ENCODE assay signal across 24 cellular contexts in the genomic region with DNA sequence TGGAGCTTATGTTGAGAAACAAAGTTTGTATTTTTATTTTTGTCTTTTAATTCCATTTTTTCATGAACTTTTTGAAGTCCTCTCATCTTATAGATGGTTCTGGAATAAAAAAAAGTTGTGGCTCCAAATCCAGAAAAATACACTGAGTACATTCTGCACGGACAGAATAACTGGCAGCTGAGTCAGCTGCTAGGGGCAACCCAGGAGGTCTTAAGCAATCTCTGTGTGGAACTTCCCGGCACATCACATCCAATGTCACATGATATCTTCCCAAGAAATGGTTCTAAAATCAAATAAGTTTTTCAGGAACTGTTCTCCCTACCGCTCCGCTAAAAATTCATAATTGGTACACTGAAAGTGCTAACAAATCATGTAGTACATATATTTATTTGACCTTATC. TPM values are rescaled to one million over a fixed set of nuclear protein-coding genes. Genes with fewer than 3 reads are reported as not detected.
DNase-seq lines count a peak whose midpoint lies in the region; ATAC-seq and TF ChIP-seq lines count a peak whose summit lies in the region.
"Had no signal": no experiment of that assay in that cellular context is flagged by ENCODE, and none has a peak within 500 bp of the region (broad histone marks: within the 10 kb centered on the region; RNA-seq: fewer than 3 reads in every experiment).

No MANE protein-coding gene starts in this region.

- no peaks in the 10 kb centered on the region for H3K4me1 Mint-ChIP-seq in mesothelial cell of epicardium
- H3K4me1 Mint-ChIP-seq: memory B cell had no signal

- H3K36me3 Mint-ChIP-seq in mesothelial cell of epicardium = peaks cover 4% of the 10 kb centered on the region

- no peaks in the 10 kb centered on the region for H3K9me3 ChIP-seq in RWPE2 (ENCODE audit: severe bottlenecking)
- H3K9me3 ChIP-seq: BE2C had no signal

- peaks cover 10% of the 10 kb centered on the region for H3K9me3 Mint-ChIP-seq in mesothelial cell of epicardium

- no peak overlapping the region for H3K27ac ChIP-seq in RWPE2 (ENCODE audit: poor library complexity, severe bottlenecking)

- no peaks in the 10 kb centered on the region for H3K27me3 Mint-ChIP-seq in mesothelial cell of epicardium (ENCODE audit: low read depth)

- no peak overlapping the region for H3K4me3 Mint-ChIP-seq in mesothelial cell of epicardium
- H3K4me3 Mint-ChIP-seq: memory B cell had no signal

- no peaks in the 10 kb centered on the region for H3K27me3 ChIP-seq in RWPE2 (ENCODE audit: insufficient read depth, poor library complexity, severe bottlenecking)
- H3K27me3 ChIP-seq: BE2C had no signal

- H3K4me1 ChIP-seq in RWPE2 (ENCODE audit: insufficient read depth, poor library complexity, severe bottlenecking) = peaks cover 3% of the 10 kb centered on the region
- H3K4me1 ChIP-seq: BE2C had no signal

- no peak overlapping the region for H3K27ac Mint-ChIP-seq in mesothelial cell of epicardium
- H3K27ac Mint-ChIP-seq: memory B cell had no signal

- DNase-seq in AG20443 (ENCODE audit: low spot score) (peak; percentile 41), RWPE2 (ENCODE audit: low spot score) (no peak), fibroblast of mammary gland (ENCODE audit: low read depth) (peak; percentile 82), renal cortical epithelial cell (ENCODE audit: low read depth) (peak; percentile 85), DMS79 treated with DMSO at 0.1 percent for 48 hours (lab: John Stamatoyannopoulos, UW) (no peak), NCI-H2171 (lab: John Stamatoyannopoulos, UW) (no peak), mesothelial cell of epicardium (ENCODE audit: low spot score in 2 of 2, unreplicated experiment in 2 of 2) (no peak)
- DNase-seq in stimulated activated CD4-positive, alpha-beta T cell treated with anti-CD3 and anti-CD28 coated beads, Interleukin-12 subunit alpha, Interleukin-12 subunit beta, amount 100 ng/mL, for 4 hours = no peak
- DNase-seq: activated CD4-positive, CD25-positive, alpha-beta regulatory T cell treated with anti-CD3 and anti-CD28 coated beads, Interleukin-2, amount 50 U/mL, for 72 hours; activated gamma-delta T cell; BE2C; Calu3; cortex of kidney; GDM1; islet precursor cell; NCI-H1105; NCI-H2107; NCI-H748 treated with DMSO at 0.1 percent for 48 hours; PC-3; retina; stimulated activated CD4-positive, alpha-beta T cell treated with anti-CD3 and anti-CD28 coated beads, Interleukin-2, amount 100 ng/mL, for 24 hours; T-helper 9 cell had no signal

- no peaks in the 10 kb centered on the region for H3K36me3 ChIP-seq in RWPE2 (ENCODE audit: low read depth)
- H3K36me3 ChIP-seq: BE2C had no signal

- 0 out of 3 replicates have a peak, but pooled peaks have one; percentile 48 for ATAC-seq in RWPE2 (ENCODE audit: low read depth)
- ATAC-seq: GM12878, PC-3 had no signal

- no peak overlapping the region for H3K4me3 ChIP-seq in RWPE2 (ENCODE audit: severe bottlenecking)
- no peak overlapping the region for H3K4me3 ChIP-seq in fibroblast of mammary gland (ENCODE audit: control insufficient read depth, low read depth, low read length)
- H3K4me3 ChIP-seq: GM12878 had no signal

- no peak for TF ChIP-seq CTCF in RWPE2 (IDR thresholded peaks at IDR 0.05; ENCODE audit: poor library complexity, severe bottlenecking)
- no peak for TF ChIP-seq CTCF in fibroblast of mammary gland (conservative IDR thresholded peaks at IDR 0.05; ENCODE audit: control insufficient read depth, insufficient read depth, low read depth, low read length)
- no peak for TF ChIP-seq CTCF in mesothelial cell of epicardium (IDR thresholded peaks at IDR 0.05; ENCODE audit: unreplicated experiment)

RNA-seq across cellular contexts. Expression of gene SLC13A3, which starts 29.8 kb away (rescaled TPM):
- total RNA-seq in renal cortical epithelial cell (1.4 and 4.2 TPM in 2 replicates), mesothelial cell of epicardium (18.8 to 19.7 TPM (median 19.3 TPM) in 3 replicates)
- total RNA-seq: Calu3, PC-3 had no signal

Comparison
In these comparisons a context has a peak if more than half of its experiments do, and no peak if none do; other contexts are left out.
1. DNase-seq: peak in AG20443 (single experiment), fibroblast of mammary gland (single experiment) and renal cortical epithelial cell (single experiment); none in RWPE2 (single experiment), DMS79 treated with DMSO at 0.1 percent for 48 hours (single experiment), NCI-H2171 (single experiment), mesothelial cell of epicardium (0 of 2) and stimulated activated CD4-positive, alpha-beta T cell treated with anti-CD3 and anti-CD28 coated beads, Interleukin-12 subunit alpha, Interleukin-12 subunit beta, amount 100 ng/mL, for 4 hours (single experiment).